Comparison of ENCODE assay signal across 18 cellular contexts in the genomic region with DNA sequence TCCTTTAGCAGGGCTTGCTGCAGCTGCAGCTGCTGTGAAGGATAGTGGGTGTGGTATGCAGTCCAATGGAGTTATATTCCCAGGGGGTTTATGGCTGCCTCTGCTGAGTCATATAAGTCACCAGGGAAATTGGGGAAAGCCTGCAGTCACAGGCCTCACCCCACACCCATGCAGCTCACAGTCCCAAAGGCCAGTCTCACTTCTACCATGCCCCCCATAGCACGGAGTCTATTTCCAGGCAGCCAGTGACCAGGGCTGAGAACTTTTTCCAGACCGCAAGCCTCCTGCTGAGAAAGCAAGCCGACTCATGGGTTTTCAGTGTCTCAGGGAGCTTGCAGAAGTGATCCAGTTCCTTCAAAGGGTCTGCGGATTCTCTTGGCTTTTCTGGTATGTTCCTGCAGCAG.
DNase-seq lines count a peak whose midpoint lies in the region; ATAC-seq and TF ChIP-seq lines count a peak whose summit lies in the region.
"Had no signal": no experiment of that assay in that cellular context is flagged by ENCODE, and none has a peak within 500 bp of the region (broad histone marks: within the 10 kb centered on the region; RNA-seq: fewer than 3 reads in every experiment).

No MANE protein-coding gene starts in this region.

- no peaks in the 10 kb centered on the region for H3K27me3 Mint-ChIP-seq in MCF 10A (ENCODE audit: insufficient read depth, unreplicated experiment)
- H3K27me3 Mint-ChIP-seq: activated CD4-positive, alpha-beta T cell treated with anti-CD3 and anti-CD28 coated beads, Interleukin-2, amount 10 ng/mL, durations not matched to agents 7 days and 5 days; stimulated activated memory B cell treated with anti-CD40 and anti-IgM and Interleukin-4, amounts not matched to agents 10 μg/mL and 1 μg/mL and 100 μg/mL, for 72 hours had no signal

- POLR2A ChIA-PET in MCF 10A (lab: Yijun Ruan, JAX): no interaction called here

- TF ChIP-seq CTCF in MCF 10A (IDR thresholded peaks at IDR 0.05; ENCODE audit: unreplicated experiment) (no peak), breast epithelium (IDR thresholded peaks at IDR 0.05) (no peak), fibroblast of mammary gland (conservative IDR thresholded peaks at IDR 0.05; ENCODE audit: control insufficient read depth, insufficient read depth, low read depth, low read length) (no peak), tibial nerve (IDR thresholded peaks at IDR 0.05) (no peak)

- TF ChIP-seq POLR2A in breast epithelium (IDR thresholded peaks at IDR 0.05) (no peak), tibial nerve (IDR thresholded peaks at IDR 0.05) (no peak)

- no peak overlapping the region for H3K4me3 ChIP-seq in breast epithelium
- no peak overlapping the region for H3K4me3 ChIP-seq in fibroblast of mammary gland (ENCODE audit: control insufficient read depth, low read depth, low read length)
- no peak overlapping the region for H3K4me3 ChIP-seq in tibial nerve
- H3K4me3 ChIP-seq: A549, tibial artery had no signal

- no peak for ATAC-seq in GM21390 (IDR thresholded peaks at IDR 0.05; ENCODE audit: unreplicated experiment)
- ATAC-seq: A549; foreskin keratinocyte; stimulated activated memory B cell treated with anti-CD40 and anti-IgM and Interleukin-4, amounts not matched to agents 10 μg/mL and 1 μg/mL and 100 μg/mL, for 72 hours had no signal

- no peak for TF ChIP-seq EP300 in tibial nerve (IDR thresholded peaks at IDR 0.05)

- H3K36me3 Mint-ChIP-seq in MCF 10A (ENCODE audit: insufficient read depth, unreplicated experiment): no peaks in the 10 kb centered on the region
- H3K36me3 Mint-ChIP-seq: stimulated activated memory B cell treated with anti-CD40 and anti-IgM and Interleukin-4, amounts not matched to agents 10 μg/mL and 1 μg/mL and 100 μg/mL, for 72 hours had no signal

- intact Hi-C loops in MCF 10A (cut with micrococcal nuclease) (no loop called here), breast epithelium (cut with DNase I; ENCODE audit: low total_unique reads) (no loop called here)

- H3K4me3 Mint-ChIP-seq in MCF 10A (ENCODE audit: unreplicated experiment): no peak overlapping the region
- H3K4me3 Mint-ChIP-seq: activated CD4-positive, alpha-beta T cell treated with anti-CD3 and anti-CD28 coated beads, Interleukin-2, amount 10 ng/mL, durations not matched to agents 7 days and 5 days; stimulated activated memory B cell treated with anti-CD40 and anti-IgM and Interleukin-4, amounts not matched to agents 10 μg/mL and 1 μg/mL and 100 μg/mL, for 72 hours had no signal

- DNase-seq in MCF 10A (ENCODE audit: unreplicated experiment) (peak; percentile 12), breast epithelium (ENCODE audit: low spot score in 2 of 2) (no peak), NCI-H69 (lab: John Stamatoyannopoulos, UW) (peak; percentile 65), fibroblast of mammary gland (ENCODE audit: low read depth) (peak; percentile 42), stromal cell of bone marrow (ENCODE audit: low read depth) (peak; percentile 24), tibial nerve (ENCODE audit: low spot score in 2 of 2) (no peak), KBM-7 (no peak)
- DNase-seq: activated CD4-positive, alpha-beta T cell treated with anti-CD3 and anti-CD28 coated beads, Interleukin-2, amount 10 ng/mL, durations not matched to agents 7 days and 5 days; anterior cingulate cortex; foreskin keratinocyte; midbrain; NCI-H1105 treated with DMSO at 0.1 percent for 48 hours; NK-92 treated with Interleukin-12 subunit alpha and Interleukin-12 subunit beta, amount 100 ng/mL, for 24 hours; tibial artery had no signal

- H3K9me3 ChIP-seq in breast epithelium (no peaks in the 10 kb centered on the region), tibial nerve (peaks cover 0 to 7% (median 0%) of the 10 kb centered on the region in 4 donors)
- H3K9me3 ChIP-seq: A549, neutrophil, tibial artery had no signal

- no TSS peak for BruUV-seq in MCF 10A (replicated peaks; lab: Mats Ljungman, UMichigan)

- CTCF ChIA-PET in MCF 10A (lab: Yijun Ruan, JAX): interaction anchor here (0.7 kb wide), 1 partner anchor 161 kb away, joined by 3 read pairs; no protein-coding TSS in a partner anchor

- in situ Hi-C loops in KBM-7 (cut with MboI; ENCODE audit: low pct_unique_long_range_greater_than_20kb, low sequenced_read_pairs): no loop called here

- H3K9me3 Mint-ChIP-seq in MCF 10A (ENCODE audit: unreplicated experiment): peaks cover 16% of the 10 kb centered on the region
- H3K9me3 Mint-ChIP-seq: activated CD4-positive, alpha-beta T cell treated with anti-CD3 and anti-CD28 coated beads, Interleukin-2, amount 10 ng/mL, durations not matched to agents 7 days and 5 days had no signal

- peak overlapping the region; percentile 9 for H3K27ac Mint-ChIP-seq in MCF 10A (ENCODE audit: low read depth, unreplicated experiment)
- H3K27ac Mint-ChIP-seq: activated CD4-positive, alpha-beta T cell treated with anti-CD3 and anti-CD28 coated beads, Interleukin-2, amount 10 ng/mL, durations not matched to agents 7 days and 5 days; stimulated activated memory B cell treated with anti-CD40 and anti-IgM and Interleukin-4, amounts not matched to agents 10 μg/mL and 1 μg/mL and 100 μg/mL, for 72 hours had no signal

- H3K27ac ChIP-seq in breast epithelium: no peak overlapping the region
- no peak overlapping the region for H3K27ac ChIP-seq in tibial nerve
- H3K27ac ChIP-seq: A549, foreskin keratinocyte, neutrophil, tibial artery had no signal

- H3K36me3 ChIP-seq in breast epithelium (no peaks in the 10 kb centered on the region), tibial nerve (no peaks in the 10 kb centered on the region)
- H3K36me3 ChIP-seq: neutrophil, tibial artery had no signal

- H3K27me3 ChIP-seq in breast epithelium: no peaks in the 10 kb centered on the region
- H3K27me3 ChIP-seq in tibial nerve: no peaks in the 10 kb centered on the region
- H3K27me3 ChIP-seq: foreskin keratinocyte, neutrophil, tibial artery had no signal

- H3K4me1 Mint-ChIP-seq in MCF 10A (ENCODE audit: insufficient read depth, unreplicated experiment): no peaks in the 10 kb centered on the region
- H3K4me1 Mint-ChIP-seq: activated CD4-positive, alpha-beta T cell treated with anti-CD3 and anti-CD28 coated beads, Interleukin-2, amount 10 ng/mL, durations not matched to agents 7 days and 5 days; stimulated activated memory B cell treated with anti-CD40 and anti-IgM and Interleukin-4, amounts not matched to agents 10 μg/mL and 1 μg/mL and 100 μg/mL, for 72 hours had no signal

- no peaks in the 10 kb centered on the region for H3K4me1 ChIP-seq in breast epithelium
- H3K4me1 ChIP-seq in tibial nerve: no peaks in the 10 kb centered on the region
- H3K4me1 ChIP-seq: A549, foreskin keratinocyte, tibial artery had no signal

- WGBS in tibial nerve, 2 donors: 82 to 95% methylated on average over 4 of the region's 4 CpGs

Comparison
In these comparisons a context has a peak if more than half of its experiments do, and no peak if none do; other contexts are left out.
1. DNase-seq: peak in MCF 10A (single experiment), NCI-H69 (single experiment), fibroblast of mammary gland (single experiment) and stromal cell of bone marrow (single experiment); none in breast epithelium (0 of 2), tibial nerve (0 of 2) and KBM-7 (single experiment).